ENCODE assay signal across 24 cellular contexts in the genomic region with DNA sequence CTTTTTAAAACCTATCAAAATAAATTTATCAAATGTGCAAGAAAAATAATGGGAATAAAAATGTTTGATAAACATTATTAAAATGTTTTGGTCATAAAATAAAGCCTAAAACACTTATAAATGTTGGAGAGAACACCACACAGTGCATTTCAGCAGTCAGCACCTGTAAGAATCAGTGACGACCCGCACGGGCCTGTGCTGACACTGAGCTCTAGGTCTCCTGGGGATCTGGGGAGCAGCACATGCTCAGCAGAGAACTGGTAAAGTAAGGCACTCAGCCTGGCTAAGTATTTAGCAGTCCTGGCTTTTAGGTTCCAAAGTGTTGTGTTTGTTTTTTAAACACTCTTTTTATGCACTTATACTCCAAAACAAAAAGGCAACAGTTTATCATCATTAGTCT.
"Had no signal": no experiment of that assay in that cellular context is flagged by ENCODE, and none has a peak within 500 bp of the region (broad histone marks: within the 10 kb centered on the region; RNA-seq: fewer than 3 reads in every experiment).

No MANE protein-coding gene starts in this region.

- H3K4me3 ChIP-seq: esophagus squamous epithelium, lower lobe of right lung, psoas muscle, skin epidermis, spleen, testis, tibial artery had no signal

- H3K9me3 Mint-ChIP-seq: nephron progenitor cell; stimulated activated memory B cell treated with anti-CD40 and anti-IgM and Interleukin-4, amounts not matched to agents 10 μg/mL and 1 μg/mL and 100 μg/mL, for 72 hours; type B pancreatic cell had no signal

- H3K27me3 Mint-ChIP-seq: effector memory CD8-positive, alpha-beta T cell; naive thymus-derived CD8-positive, alpha-beta T cell; stimulated activated memory B cell treated with anti-CD40 and anti-IgM and Interleukin-4, amounts not matched to agents 10 μg/mL and 1 μg/mL and 100 μg/mL, for 72 hours; type B pancreatic cell had no signal

- H3K27ac Mint-ChIP-seq: nephron progenitor cell; stimulated activated memory B cell treated with anti-CD40 and anti-IgM and Interleukin-4, amounts not matched to agents 10 μg/mL and 1 μg/mL and 100 μg/mL, for 72 hours; type B pancreatic cell had no signal

- H3K27ac ChIP-seq: esophagus squamous epithelium, lower lobe of right lung, psoas muscle, skin epidermis, spleen, tibial artery had no signal

- H3K4me1 Mint-ChIP-seq: nephron progenitor cell; stimulated activated memory B cell treated with anti-CD40 and anti-IgM and Interleukin-4, amounts not matched to agents 10 μg/mL and 1 μg/mL and 100 μg/mL, for 72 hours had no signal

- H3K4me1 ChIP-seq: esophagus squamous epithelium, lower lobe of right lung, psoas muscle, spleen, testis, tibial artery had no signal

- H3K27me3 ChIP-seq: esophagus squamous epithelium, spleen, testis, tibial artery had no signal

- H3K4me3 Mint-ChIP-seq: effector memory CD8-positive, alpha-beta T cell; naive thymus-derived CD8-positive, alpha-beta T cell; nephron progenitor cell; stimulated activated memory B cell treated with anti-CD40 and anti-IgM and Interleukin-4, amounts not matched to agents 10 μg/mL and 1 μg/mL and 100 μg/mL, for 72 hours; type B pancreatic cell had no signal

- ATAC-seq: effector memory CD8-positive, alpha-beta T cell; left ventricle myocardium superior; lower lobe of right lung; naive thymus-derived CD8-positive, alpha-beta T cell; psoas muscle; right cardiac atrium; stimulated activated memory B cell treated with anti-CD40 and anti-IgM and Interleukin-4, amounts not matched to agents 10 μg/mL and 1 μg/mL and 100 μg/mL, for 72 hours; stimulated activated naive CD8-positive, alpha-beta T cell treated with anti-CD3 and anti-CD28 coated beads, Interleukin-15, Interleukin-2, amounts not matched to agents 100 U/mL and 50 U/mL, for 24 hours had no signal

- H3K9me3 ChIP-seq: esophagus squamous epithelium, lower lobe of right lung, psoas muscle, spleen, testis, tibial artery had no signal

- FAIRE-seq: endometrium, frontal cortex, keratinocyte had no signal

- DNase-seq: cortex of kidney; effector memory CD8-positive, alpha-beta T cell; erythroblast; esophagus squamous epithelium; head of caudate nucleus; left ventricle myocardium superior; lower lobe of right lung; naive thymus-derived CD8-positive, alpha-beta T cell; nephron progenitor cell; nucleus accumbens; psoas muscle; right cardiac atrium; spleen; stimulated activated CD4-positive, alpha-beta T cell treated with anti-CD3 and anti-CD28 coated beads, Interleukin-4, amount 100 ng/mL, for 4 hours; stimulated activated naive CD8-positive, alpha-beta T cell treated with anti-CD3 and anti-CD28 coated beads, Interleukin-15, Interleukin-2, amounts not matched to agents 100 U/mL and 50 U/mL, for 24 hours; substantia nigra; testis; tibial artery had no signal
